8 cellular contexts compared by ENCODE assay signal in genomic region chr1:53413175-53414001, GRCh38. TPM values are rescaled to one million over a fixed set of nuclear protein-coding genes. Genes with fewer than 3 reads are reported as not detected.
DNase-seq lines count a peak whose midpoint lies in the region; ATAC-seq and TF ChIP-seq lines count a peak whose summit lies in the region.

No MANE protein-coding gene starts in this region.

- peaks cover 54% of the 10 kb centered on the region for H3K4me1 Mint-ChIP-seq in neural crest cell

- no peak overlapping the region for H3K14ac ChIP-seq in trophoblast cell (ENCODE audit: low read length)

- H3K36me3 Mint-ChIP-seq in neural crest cell (ENCODE audit: low read depth), result no peaks in the 10 kb centered on the region

- no peak overlapping the region for H3K27ac ChIP-seq in adrenal gland
- H3K27ac ChIP-seq in trophoblast cell (ENCODE audit: low read depth, low read length), result no peak overlapping the region

- no peak overlapping the region for H3K9ac ChIP-seq in trophoblast cell (ENCODE audit: low read length)

- H3K4ac ChIP-seq in trophoblast cell (ENCODE audit: low read depth, low read length), result no peak overlapping the region

- no peaks in the 10 kb centered on the region for H3K9me3 Mint-ChIP-seq in neural crest cell

- no peak overlapping the region for H4K12ac ChIP-seq in trophoblast cell (ENCODE audit: low read depth, low read length)

- peak overlapping the region; percentile 38 for H3K27ac Mint-ChIP-seq in neural crest cell (ENCODE audit: unreplicated experiment)

- no peak overlapping the region for H3K4me3 Mint-ChIP-seq in neural crest cell

- 75 to 83% (median 79%) methylated on average over 8 of the region's 8 CpGs for WGBS in adrenal gland, 4 donors
- no CpG with 5 or more reads among the region's 8 CpGs for WGBS in trophoblast cell (ENCODE audit: extremely low coverage, insufficient coverage, insufficient read length)

- H3K36me3 ChIP-seq in adrenal gland (replicated peaks in 1 of 2), result no peaks in the 10 kb centered on the region
- no peaks in the 10 kb centered on the region for H3K36me3 ChIP-seq in trophoblast cell (ENCODE audit: control insufficient read depth in 1 of 2, insufficient read depth in 2 of 2, low read length in 2 of 2)

- TF ChIP-seq POLR2A in adrenal gland (IDR thresholded peaks at IDR 0.05), result no peak

- H2BK5ac ChIP-seq in trophoblast cell (ENCODE audit: low read depth, low read length, poor library complexity), result no peak overlapping the region

- TF ChIP-seq CTCF in astrocyte of the cerebellum (IDR thresholded peaks at IDR 0.05; ENCODE audit: low read depth, low read length, missing control alignments), result no peak
- TF ChIP-seq CTCF in neural crest cell (conservative IDR thresholded peaks at IDR 0.05), result no peak
- TF ChIP-seq CTCF in adrenal gland (IDR thresholded peaks at IDR 0.05), result no peak

- DNase-seq in T follicular helper cell (ENCODE audit: low read depth) (peak; percentile 26), astrocyte of the cerebellum (ENCODE audit: low read depth) (peak; percentile 38), neural crest cell (ENCODE audit: low read depth, low spot score) (no peak), adrenal gland (no peak), NCI-H748 (lab: John Stamatoyannopoulos, UW; ENCODE audit: unreplicated experiment) (no peak), NCI-H1694 treated with DMSO at 0.1 percent for 48 hours (lab: John Stamatoyannopoulos, UW) (no peak), trophoblast cell (no peak)

- H3K79me1 ChIP-seq in trophoblast cell (ENCODE audit: low read length), result no peaks in the 10 kb centered on the region

- no peak overlapping the region for H2AFZ ChIP-seq in trophoblast cell (ENCODE audit: insufficient read depth, low read length, poor library complexity)

- no peaks in the 10 kb centered on the region for H3K4me1 ChIP-seq in adrenal gland (replicated peaks in 1 of 2)
- peaks cover 10 to 11% of the 10 kb centered on the region in 2 experiments for H3K4me1 ChIP-seq in trophoblast cell (ENCODE audit: control insufficient read depth in 1 of 2, insufficient read depth in 2 of 2, low read length in 2 of 2)

- no peak overlapping the region for H3K4me2 ChIP-seq in trophoblast cell (ENCODE audit: low read length)

- H4K8ac ChIP-seq in trophoblast cell (ENCODE audit: low read depth, low read length), result no peak overlapping the region

- peaks cover 11% of the 10 kb centered on the region for H3K27me3 ChIP-seq in adrenal gland
- H3K27me3 ChIP-seq in trophoblast cell (ENCODE audit: insufficient read depth, low read length), result no peaks in the 10 kb centered on the region

- intact Hi-C loops in adrenal gland (cut with DNase I), result no loop called here

- ATAC-seq in GM21786 (IDR thresholded peaks at IDR 0.05; ENCODE audit: unreplicated experiment), result peak; percentile 53

- H3K79me2 ChIP-seq in trophoblast cell (ENCODE audit: control insufficient read depth, insufficient read depth, low read length, poor library complexity), result no peaks in the 10 kb centered on the region

- H3K9me3 ChIP-seq in adrenal gland (replicated peaks in 1 of 3), result no peaks in the 10 kb centered on the region
- peaks cover 3% of the 10 kb centered on the region for H3K9me3 ChIP-seq in trophoblast cell (ENCODE audit: insufficient read depth, low read depth, low read length)

- H3K18ac ChIP-seq in trophoblast cell (ENCODE audit: low read length), result no peak overlapping the region

- no peak overlapping the region for H2BK12ac ChIP-seq in trophoblast cell (ENCODE audit: low read length)

- H3K4me3 ChIP-seq in astrocyte of the cerebellum (ENCODE audit: low read depth, low read length), result no peak overlapping the region
- H3K4me3 ChIP-seq in adrenal gland, result no peak overlapping the region
- H3K4me3 ChIP-seq in trophoblast cell (ENCODE audit: low read depth, low read length), result no peak overlapping the region

- in situ Hi-C loops in astrocyte of the cerebellum (cut with HindIII; ENCODE audit: low sequenced_read_pairs), result no loop called here

- no peak overlapping the region for H3K23ac ChIP-seq in trophoblast cell (ENCODE audit: low read length)

- H4K91ac ChIP-seq in trophoblast cell (ENCODE audit: low read depth, low read length), result no peak overlapping the region

- H2BK120ac ChIP-seq in trophoblast cell (ENCODE audit: insufficient read depth, low read length, poor library complexity), result no peak overlapping the region

- no peak overlapping the region for H2AK5ac ChIP-seq in trophoblast cell (ENCODE audit: low read length)

- peaks cover 8% of the 10 kb centered on the region for H3K27me3 Mint-ChIP-seq in neural crest cell (ENCODE audit: low read depth)

RNA-seq across cellular contexts. Expression of gene DMRTB1, which starts 45.8 kb away (rescaled TPM):
- total RNA-seq in neural crest cell, result not detected in 2 replicates
- total RNA-seq in adrenal gland, result not detected
- not detected for polyA plus RNA-seq in adrenal gland
- not detected in 2 replicates for polyA plus RNA-seq in trophoblast cell (2013)

Comparison
In these comparisons a context has a peak if more than half of its experiments do, and no peak if none do; other contexts are left out.
1. DNase-seq: peak in T follicular helper cell (single experiment) and astrocyte of the cerebellum (single experiment); none in neural crest cell (single experiment), adrenal gland (0 of 7), NCI-H748 (single experiment), NCI-H1694 treated with DMSO at 0.1 percent for 48 hours (single experiment) and trophoblast cell (0 of 2).